Comparison of ENCODE assay signal across 9 cellular contexts in the genomic region with DNA sequence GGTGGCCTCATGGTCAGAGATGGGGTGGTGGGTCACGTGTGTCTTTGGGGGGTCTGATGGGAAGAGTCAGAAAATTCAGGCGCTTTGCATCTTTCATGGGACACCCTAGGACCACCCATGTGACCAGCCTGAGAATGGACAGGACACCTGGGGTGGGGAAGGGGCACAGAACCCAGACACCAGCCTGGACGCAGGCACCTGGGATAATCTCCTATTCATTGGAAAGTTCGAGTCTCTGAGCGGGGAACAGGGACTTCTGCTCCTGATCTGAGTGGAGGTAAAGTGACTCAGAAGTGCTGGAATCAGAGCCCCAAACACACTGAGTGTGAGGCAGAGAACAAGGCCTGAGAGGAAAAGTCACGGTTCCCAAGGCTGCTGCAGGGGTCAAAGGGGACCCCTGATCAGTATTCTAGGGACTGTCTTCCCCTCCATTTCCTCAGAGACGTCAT. TPM values are rescaled to one million over a fixed set of nuclear protein-coding genes. Genes with fewer than 3 reads are reported as not detected.
A peak's percentile ranks its signal among the peaks of the same experiment; 100 is the strongest.
DNase-seq lines count a peak whose midpoint lies in the region; ATAC-seq, FAIRE-seq and TF ChIP-seq lines count a peak whose summit lies in the region.
"Had no signal": no experiment of that assay in that cellular context is flagged by ENCODE, and none has a peak within 500 bp of the region (broad histone marks: within the 10 kb centered on the region; RNA-seq: fewer than 3 reads in every experiment).

No MANE protein-coding gene starts in this region.

- POLR2A ChIA-PET in GM12878 (lab: Charles Lee), result no interaction called here

- H2AK5ac ChIP-seq in mesenchymal stem cell (ENCODE audit: low read length, severe bottlenecking), result no peak overlapping the region

- H2AFZ ChIP-seq in GM12878 (ENCODE audit: control insufficient read depth, low read depth, low read length) (no peak overlapping the region), mesenchymal stem cell (ENCODE audit: low read depth, low read length) (no peak overlapping the region)

- TF ChIP-seq CTCF in right atrium auricular region (IDR thresholded peaks at IDR 0.05), result no peak
- TF ChIP-seq CTCF in GM12878 (IDR thresholded peaks at IDR 0.05 in 2 of 3, conservative IDR thresholded peaks at IDR 0.05 in 1 of 3; ENCODE audit: control insufficient read depth in 2 of 3, extremely low read depth in 1 of 3, insufficient read depth in 1 of 3, low read depth in 3 of 3, low read length in 3 of 3), result no peak
- no peak for TF ChIP-seq CTCF in upper lobe of right lung (IDR thresholded peaks at IDR 0.05)

- H3K4me2 ChIP-seq in GM12878 (ENCODE audit: control insufficient read depth, insufficient read depth), result peak overlapping the region; percentile 93
- H3K4me2 ChIP-seq in mesenchymal stem cell (ENCODE audit: low read length, poor library complexity, severe bottlenecking), result no peak overlapping the region

- H3K4ac ChIP-seq in mesenchymal stem cell (ENCODE audit: low read depth in 1 of 2, low read length in 2 of 2), result no peak overlapping the region

- H4K20me1 ChIP-seq in GM12878 (ENCODE audit: control insufficient read depth, insufficient read depth), result peaks cover 20% of the 10 kb centered on the region

- H2BK15ac ChIP-seq in mesenchymal stem cell (ENCODE audit: low read depth, poor library complexity, severe bottlenecking), result no peak overlapping the region

- RAD21 ChIA-PET in GM12878 (lab: Charles Lee; ENCODE audit: unreplicated experiment), result no interaction called here

- ATAC-seq in left ventricle myocardium superior (no peak), GM12878 (no peak), upper lobe of right lung (no peak)

- H3K4me1 ChIP-seq in right atrium auricular region, result peaks cover 0 to 17% of the 10 kb centered on the region in 2 donors
- H3K4me1 ChIP-seq in GM12878 (ENCODE audit: control insufficient read depth, insufficient read depth, low read length), result peaks cover 19% of the 10 kb centered on the region
- H3K4me1 ChIP-seq in mesenchymal stem cell (ENCODE audit: control insufficient read depth, insufficient read depth, low read depth, low read length), result peaks cover 5% of the 10 kb centered on the region
- peaks cover 9% of the 10 kb centered on the region for H3K4me1 ChIP-seq in upper lobe of right lung

- H4K8ac ChIP-seq in mesenchymal stem cell (ENCODE audit: low read length), result no peak overlapping the region

- H4K91ac ChIP-seq in mesenchymal stem cell (ENCODE audit: low read length), result no peak overlapping the region

- no peak for DNase-seq in right atrium auricular region (ENCODE audit: low spot score)
- no peak for DNase-seq in left ventricle myocardium superior
- DNase-seq in GM12878 (ENCODE audit: low read depth, low spot score), result no peak
- peak; percentile 7 for DNase-seq in mesenchymal stem cell
- DNase-seq in upper lobe of right lung, result no peak
- DNase-seq in COR-L47 (lab: John Stamatoyannopoulos, UW), result no peak
- DNase-seq in NCI-H2227 treated with DMSO at 0.1 percent for 48 hours (lab: John Stamatoyannopoulos, UW), result no peak
- DNase-seq in RCC 7860 (ENCODE audit: low spot score), result no peak
- DNase-seq: cerebellar nuclear complex had no signal

- no peak for FAIRE-seq in GM12878 (lab: Jason Lieb, UNC)
- no peak for FAIRE-seq in RCC 7860 (lab: Jason Lieb, UNC)

- H3K18ac ChIP-seq in mesenchymal stem cell (ENCODE audit: low read depth in 1 of 2, low read length in 2 of 2), result no peak overlapping the region

- no peak for TF ChIP-seq EP300 in GM12878 (IDR thresholded peaks at IDR 0.05; ENCODE audit: borderline replicate concordance in 1 of 2, control insufficient read depth in 1 of 2, low read depth in 2 of 2, low read length in 2 of 2)

- H3K79me1 ChIP-seq in mesenchymal stem cell (replicated peaks; ENCODE audit: low read length, poor library complexity, severe bottlenecking), result peaks cover 3% of the 10 kb centered on the region

- no peak overlapping the region for H3K23ac ChIP-seq in mesenchymal stem cell (ENCODE audit: low read length in 2 of 2)

- H3K36me3 ChIP-seq in right atrium auricular region (peaks cover 7% of the 10 kb centered on the region), GM12878 (ENCODE audit: control insufficient read depth in 2 of 2, insufficient read depth in 2 of 2, low read length in 1 of 2) (peaks cover 15 to 26% of the 10 kb centered on the region in 2 experiments), mesenchymal stem cell (ENCODE audit: control insufficient read depth in 1 of 2, insufficient read depth in 2 of 2, low read depth in 1 of 2, low read length in 2 of 2) (peaks cover 17 to 25% of the 10 kb centered on the region in 2 experiments), upper lobe of right lung (peaks cover 25% of the 10 kb centered on the region)

- BruUV-seq in GM12878 (replicated peaks; lab: Mats Ljungman, UMichigan), result no TSS peak

- SMC1A ChIA-PET in GM12878 (lab: Charles Lee; ENCODE audit: uncharacterized antibody, unreplicated experiment), result interaction anchor here (1.0 kb wide), 1 partner anchor 11 kb away, joined by 3 read pairs; no protein-coding TSS in a partner anchor

- H3K79me2 ChIP-seq in GM12878 (ENCODE audit: control insufficient read depth, insufficient read depth, low read length), result peaks cover 37% of the 10 kb centered on the region

- no peak overlapping the region for H2BK12ac ChIP-seq in mesenchymal stem cell (ENCODE audit: low read length in 2 of 2)

- TF ChIP-seq RAD21 in GM12878 (IDR thresholded peaks at IDR 0.05; ENCODE audit: insufficient read depth, low read depth, low read length), result no peak

- H3K27me3 ChIP-seq in right atrium auricular region, result no peaks in the 10 kb centered on the region
- no peaks in the 10 kb centered on the region for H3K27me3 ChIP-seq in GM12878 (replicated peaks in 1 of 2; ENCODE audit: control insufficient read depth in 2 of 2, insufficient read depth in 2 of 2, low read length in 1 of 2)
- H3K27me3 ChIP-seq in mesenchymal stem cell (ENCODE audit: control insufficient read depth in 1 of 2, insufficient read depth in 1 of 2, low read length in 2 of 2), result peaks cover 21 to 40% of the 10 kb centered on the region in 2 experiments
- no peaks in the 10 kb centered on the region for H3K27me3 ChIP-seq in upper lobe of right lung

- 3% methylated on average over 7 of the region's 7 CpGs for WGBS in GM12878 (ENCODE audit: insufficient coverage, insufficient replicate concordance, low lambda C conversion rate, missing lambda C conversion rate)
- 79% methylated on average over 7 of the region's 7 CpGs for WGBS in mesenchymal stem cell

- peak; percentile 41; the same call in 1 of the 2 replicates for TF ChIP-seq POLR2A in GM12878 (IDR thresholded peaks at IDR 0.05; ENCODE audit: low read depth, low read length)

- CTCF ChIA-PET in GM12878 (lab: Yijun Ruan, JAX), result no interaction called here

- no peak overlapping the region for H2BK5ac ChIP-seq in mesenchymal stem cell (ENCODE audit: low read depth, low read length, poor library complexity, severe bottlenecking)

- no peaks in the 10 kb centered on the region for H3K9me3 ChIP-seq in right atrium auricular region
- H3K9me3 ChIP-seq in GM12878 (replicated peaks; ENCODE audit: control insufficient read depth, insufficient read depth, low read length), result no peaks in the 10 kb centered on the region; the same call in 1 of the 3 replicates
- H3K9me3 ChIP-seq in mesenchymal stem cell (ENCODE audit: control insufficient read depth, low read length), result no peaks in the 10 kb centered on the region
- H3K9me3 ChIP-seq in upper lobe of right lung, result no peaks in the 10 kb centered on the region

- in situ Hi-C loops in GM12878 (cut with MboI), result no loop called here

- intact Hi-C loops in left ventricle myocardium superior (cut with micrococcal nuclease) (no loop called here), GM12878 (cut with micrococcal nuclease; ENCODE audit: unreplicated experiment) (no loop called here), upper lobe of right lung (cut with DNase I) (no loop called here)

- H3K14ac ChIP-seq in mesenchymal stem cell (ENCODE audit: low read length in 2 of 2), result no peak overlapping the region

- peak overlapping the region; percentile 71 for H3K9ac ChIP-seq in GM12878 (ENCODE audit: control insufficient read depth, insufficient read depth, low read length)
- H3K9ac ChIP-seq in mesenchymal stem cell (ENCODE audit: low read length), result peak overlapping the region; percentile 58

- peak overlapping the region in 1 of 2 donors; percentile 68 for H3K27ac ChIP-seq in right atrium auricular region
- H3K27ac ChIP-seq in GM12878 (ENCODE audit: control insufficient read depth, insufficient read depth), result peak overlapping the region; percentile 18; the same call in 1 of the 2 replicates
- no peak overlapping the region for H3K27ac ChIP-seq in mesenchymal stem cell (ENCODE audit: low read length, poor library complexity, severe bottlenecking)
- no peak overlapping the region for H3K27ac ChIP-seq in upper lobe of right lung

- H3K4me3 ChIP-seq in right atrium auricular region, result peak overlapping the region; percentile 59 to 66
- H3K4me3 ChIP-seq in GM12878, result peak overlapping the region; percentile 97
- H3K4me3 ChIP-seq in mesenchymal stem cell (ENCODE audit: insufficient read depth in 1 of 2, low read depth in 1 of 2, low read length in 2 of 2), result peak overlapping the region in 1 of 2 experiments; percentile 83
- H3K4me3 ChIP-seq in upper lobe of right lung, result peak overlapping the region; percentile 67

- H2BK120ac ChIP-seq in mesenchymal stem cell (ENCODE audit: low read depth, low read length), result no peak overlapping the region

RNA-seq across cellular contexts. Expression of a gene that starts 1.4 kb away (rescaled TPM):
- total RNA-seq in right atrium auricular region, result 100 to 1,000 TPM; 297 to 584 TPM
- total RNA-seq in left ventricle myocardium superior, result 431 TPM
- total RNA-seq in GM12878 (2013; cell fraction: nucleolus; rRNA removed), result 2,210 and 2,286 TPM in 2 replicates
- total RNA-seq in GM12878 (2014; rRNA removed), result 3,342 and 3,485 TPM in 2 replicates
- total RNA-seq in GM12878 (2014; rRNA removed; fragmentation: Illumina TruSeq; extraction: Trizol), result 2,610 and 2,649 TPM in 2 replicates
- total RNA-seq in GM12878 (2021), result 3,333 and 3,502 TPM in 2 replicates
- 2,375 TPM for polyA plus RNA-seq in GM12878 (2011; ENCODE audit: low read depth)
- 3,153 and 5,128 TPM in 2 replicates for polyA plus RNA-seq in GM12878 (2011; rRNA removed)
- polyA plus RNA-seq in GM12878 (2011; cell fraction: cytosol; rRNA removed), result 3,568 and 5,770 TPM in 2 replicates
- 5,720 and 8,463 TPM in 2 replicates for polyA plus RNA-seq in GM12878 (2011; cell fraction: nucleus; rRNA removed)
- polyA plus RNA-seq in GM12878 (2012), result 3,427 and 3,948 TPM in 2 replicates
- polyA plus RNA-seq in GM12878 (2014; fragmentation: Illumina TruSeq; extraction: Trizol), result 1,989 and 2,110 TPM in 2 replicates
- 1,000 to 10,000 TPM in 1 of 2 experiments, 100 to 1,000 TPM in 1; 820 to 1,780 TPM for polyA plus RNA-seq in GM12878 (2014; fragmentation: Nextera tagmentation; extraction: Ambion mirVana)
- polyA plus RNA-seq in GM12878 (2014; rRNA removed), result 3,468 and 4,014 TPM in 2 replicates
- 1,000 to 10,000 TPM; 3,407 to 3,656 TPM for polyA plus RNA-seq in GM12878 (2016; fragmentation: Nextera tagmentation; extraction: Ambion mirVana)
- 1,902 and 3,270 TPM in 2 replicates for polyA minus RNA-seq in GM12878 (2011; rRNA and poly(A)+ RNA removed)
- polyA minus RNA-seq in GM12878 (2011; cell fraction: cytosol; rRNA and poly(A)+ RNA removed), result 1,058 and 1,080 TPM in 2 replicates
- 1,332 and 1,398 TPM in 2 replicates for polyA minus RNA-seq in GM12878 (2011; cell fraction: nucleus; rRNA and poly(A)+ RNA removed)
- 879 TPM for polyA plus RNA-seq in mesenchymal stem cell (2013, experiment 1 of 2)
- polyA plus RNA-seq in mesenchymal stem cell (2013, experiment 2 of 2), result 950 TPM
- total RNA-seq in upper lobe of right lung, result 2,632 TPM

RNA-seq across cellular contexts. Expression of a gene that starts 47.8 kb away (rescaled TPM):
- 10 to 100 TPM; 11.1 to 15.1 TPM for total RNA-seq in right atrium auricular region
- total RNA-seq in left ventricle myocardium superior, result 10.3 TPM
- total RNA-seq in GM12878 (2013; cell fraction: nucleolus; rRNA removed), result 4.9 and 6.3 TPM in 2 replicates
- 8.1 and 9.0 TPM in 2 replicates for total RNA-seq in GM12878 (2014; rRNA removed)
- total RNA-seq in GM12878 (2014; rRNA removed; fragmentation: Illumina TruSeq; extraction: Trizol), result 6.8 and 7.9 TPM in 2 replicates
- total RNA-seq in GM12878 (2021), result 7.1 and 7.6 TPM in 2 replicates
- polyA plus RNA-seq in GM12878 (2011; ENCODE audit: low read depth), result 4.6 TPM
- 6.4 and 10.3 TPM in 2 replicates for polyA plus RNA-seq in GM12878 (2011; rRNA removed)
- 11.6 and 12.0 TPM in 2 replicates for polyA plus RNA-seq in GM12878 (2011; cell fraction: cytosol; rRNA removed)
- polyA plus RNA-seq in GM12878 (2011; cell fraction: nucleus; rRNA removed), result 21.3 and 26.8 TPM in 2 replicates
- 5.4 and 7.9 TPM in 2 replicates for polyA plus RNA-seq in GM12878 (2012)
- 7.1 and 8.8 TPM in 2 replicates for polyA plus RNA-seq in GM12878 (2014; fragmentation: Illumina TruSeq; extraction: Trizol)
- 1 to 10 TPM; 5.0 to 5.6 TPM for polyA plus RNA-seq in GM12878 (2014; fragmentation: Nextera tagmentation; extraction: Ambion mirVana)
- 9.9 and 10.5 TPM in 2 replicates for polyA plus RNA-seq in GM12878 (2014; rRNA removed)
- 1 to 10 TPM; 3.6 to 4.4 TPM for polyA plus RNA-seq in GM12878 (2016; fragmentation: Nextera tagmentation; extraction: Ambion mirVana)
- polyA minus RNA-seq in GM12878 (2011; rRNA and poly(A)+ RNA removed), result 8.0 and 10.0 TPM in 2 replicates
- polyA minus RNA-seq in GM12878 (2011; cell fraction: cytosol; rRNA and poly(A)+ RNA removed), result 2.0 and 2.7 TPM in 2 replicates
- polyA minus RNA-seq in GM12878 (2011; cell fraction: nucleus; rRNA and poly(A)+ RNA removed), result 4.4 and 9.0 TPM in 2 replicates
- polyA plus RNA-seq in mesenchymal stem cell (2013, experiment 1 of 2), result 81.3 TPM
- 82.5 TPM for polyA plus RNA-seq in mesenchymal stem cell (2013, experiment 2 of 2)
- 36.6 TPM for total RNA-seq in upper lobe of right lung
